9 cellular contexts compared by ENCODE assay signal in the genomic region with DNA sequence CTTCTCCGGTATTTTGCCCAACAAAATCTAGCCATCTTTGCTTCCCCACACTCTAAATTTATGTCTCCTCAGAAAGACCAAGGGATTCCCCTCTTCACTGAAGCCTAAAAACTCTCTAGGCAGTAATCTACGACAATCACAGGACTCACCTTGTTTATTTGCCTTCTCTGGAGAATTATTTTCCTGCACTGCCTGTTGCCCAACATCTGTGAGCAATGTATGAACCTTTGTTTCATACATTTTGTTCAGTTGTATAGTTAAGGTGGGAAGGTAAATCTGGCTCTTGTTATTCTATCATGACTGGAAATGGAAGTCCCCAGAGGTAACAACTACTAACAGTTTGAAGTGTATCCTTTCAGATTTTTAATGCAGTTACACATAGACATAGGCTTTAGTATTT. TPM values are rescaled to one million over a fixed set of nuclear protein-coding genes. Genes with fewer than 3 reads are reported as not detected.
DNase-seq lines count a peak whose midpoint lies in the region; ATAC-seq and TF ChIP-seq lines count a peak whose summit lies in the region.
"Had no signal": no experiment of that assay in that cellular context is flagged by ENCODE, and none has a peak within 500 bp of the region (broad histone marks: within the 10 kb centered on the region; RNA-seq: fewer than 3 reads in every experiment).

No MANE protein-coding gene starts in this region.

- H3K9me2 ChIP-seq in SU-DHL-6 (replicated peaks; ENCODE audit: insufficient read depth, low read length) = no peaks in the 10 kb centered on the region

- H3K27ac ChIP-seq in SU-DHL-6 (ENCODE audit: low read depth, low read length) (no peak overlapping the region), fibroblast of lung (ENCODE audit: insufficient read depth, low read length) (no peak overlapping the region), parathyroid adenoma (no peak overlapping the region), A673 (ENCODE audit: low read depth, low read length, poor library complexity, severe bottlenecking) (no peak overlapping the region)

- H3K36me3 ChIP-seq in SU-DHL-6 (ENCODE audit: low read length) = peaks cover 32% of the 10 kb centered on the region; the same call in 1 of the 2 replicates
- H3K36me3 ChIP-seq in fibroblast of lung (ENCODE audit: control insufficient read depth, insufficient read depth, low read length) = peaks cover 12% of the 10 kb centered on the region
- H3K36me3 ChIP-seq in parathyroid adenoma (ENCODE audit: control insufficient read depth, insufficient read depth, low read length) = no peaks in the 10 kb centered on the region
- H3K36me3 ChIP-seq in A673 (ENCODE audit: insufficient read depth, low read length, poor library complexity, severe bottlenecking) = peaks cover 46% of the 10 kb centered on the region

- H3K9ac ChIP-seq in SU-DHL-6 (ENCODE audit: low read length) (0 out of 2 replicates have a peak overlapping the region, but pooled peaks have one; percentile 0), fibroblast of lung (ENCODE audit: insufficient read depth, low read length) (no peak overlapping the region), parathyroid adenoma (no peak overlapping the region)

- TF ChIP-seq CTCF in GM12865 (IDR thresholded peaks at IDR 0.05; ENCODE audit: insufficient read depth, low read depth, low read length, missing control alignments) (no peak), SU-DHL-6 (IDR thresholded peaks at IDR 0.05; ENCODE audit: insufficient read depth, low read length, poor library complexity, severe bottlenecking) (no peak), fibroblast of lung (conservative IDR thresholded peaks at IDR 0.05 in 1 of 2, IDR thresholded peaks at IDR 0.05 in 1 of 2; ENCODE audit: low read depth in 1 of 2, low read length in 2 of 2) (no peak), parathyroid adenoma (IDR thresholded peaks at IDR 0.05) (no peak), A673 (conservative IDR thresholded peaks at IDR 0.05; ENCODE audit: low read depth, low read length) (no peak)

- POLR2A ChIA-PET in A673 (lab: Charles Lee; ENCODE audit: low non-redundant PET) = no interaction called here

- H4K20me1 ChIP-seq in SU-DHL-6 (ENCODE audit: low read depth, low read length) = no peaks in the 10 kb centered on the region
- H4K20me1 ChIP-seq in fibroblast of lung (ENCODE audit: control insufficient read depth, extremely low read depth, insufficient read depth, low read length) = no peaks in the 10 kb centered on the region

- H3K4me1 ChIP-seq in fibroblast of lung (ENCODE audit: control insufficient read depth, extremely low read depth, insufficient read depth, low read length) (peaks cover 3% of the 10 kb centered on the region), parathyroid adenoma (peaks cover 2% of the 10 kb centered on the region), A673 (ENCODE audit: insufficient read depth, low read length, poor library complexity, severe bottlenecking) (peaks cover 7% of the 10 kb centered on the region)

- CTCF ChIA-PET in A673 (lab: Charles Lee) = no interaction called here

- H3K4me2 ChIP-seq in SU-DHL-6 (ENCODE audit: low read depth, low read length, poor library complexity, severe bottlenecking) (peak overlapping the region; percentile 66), fibroblast of lung (ENCODE audit: extremely low read depth, insufficient read depth, low read length) (peak overlapping the region; percentile 78), parathyroid adenoma (ENCODE audit: low read length) (no peak overlapping the region)

- H3K9me3 ChIP-seq in SU-DHL-6 (ENCODE audit: insufficient read depth, low read length) = no peaks in the 10 kb centered on the region
- no peaks in the 10 kb centered on the region for H3K9me3 ChIP-seq in fibroblast of lung (ENCODE audit: control insufficient read depth, insufficient read depth, low read depth, low read length)
- no peaks in the 10 kb centered on the region for H3K9me3 ChIP-seq in parathyroid adenoma (ENCODE audit: control insufficient read depth, low read length)
- H3K9me3 ChIP-seq in A673 (ENCODE audit: low read depth, low read length, poor library complexity, severe bottlenecking) = no peaks in the 10 kb centered on the region

- H3K79me2 ChIP-seq in SU-DHL-6 (ENCODE audit: insufficient read depth, low read length) = peaks cover 56% of the 10 kb centered on the region
- peaks cover 79% of the 10 kb centered on the region for H3K79me2 ChIP-seq in fibroblast of lung (ENCODE audit: control insufficient read depth, insufficient read depth, low read length)
- peaks cover 11% of the 10 kb centered on the region for H3K79me2 ChIP-seq in parathyroid adenoma

- H2AFZ ChIP-seq in SU-DHL-6 (ENCODE audit: low read depth, low read length, severe bottlenecking) (no peak overlapping the region), fibroblast of lung (ENCODE audit: low read length) (no peak overlapping the region), parathyroid adenoma (no peak overlapping the region)

- ATAC-seq in GM19035 (IDR thresholded peaks at IDR 0.05; ENCODE audit: unreplicated experiment) (no peak), HG02623 (IDR thresholded peaks at IDR 0.05; ENCODE audit: unreplicated experiment) (no peak)

- H3K4me3 ChIP-seq in GM12865 (ENCODE audit: low read depth, low read length) (peak overlapping the region; percentile 88), SU-DHL-6 (ENCODE audit: insufficient read depth, low read length, poor library complexity, severe bottlenecking) (no peak overlapping the region), fibroblast of lung (replicated peaks in 1 of 4; ENCODE audit: control extremely low read depth in 1 of 4, insufficient read depth in 1 of 4, low read depth in 3 of 4, low read length in 4 of 4) (peak overlapping the region; percentile 81 to 100 (median 94)), parathyroid adenoma (ENCODE audit: low read depth, low read length) (peak overlapping the region; percentile 7), A673 (ENCODE audit: low read depth, low read length, poor library complexity, severe bottlenecking) (no peak overlapping the region)

- no peak for DNase-seq in GM12865 (ENCODE audit: low read depth)
- no peak for DNase-seq in fibroblast of lung (ENCODE audit: low read depth in 2 of 2)
- no peak for DNase-seq in A673 (ENCODE audit: low spot score)
- DNase-seq: NCI-H2107, posterior cingulate gyrus had no signal

- H3F3A ChIP-seq in SU-DHL-6 (ENCODE audit: insufficient read depth) = no peaks in the 10 kb centered on the region

- H3K27me3 ChIP-seq in SU-DHL-6 (ENCODE audit: low read length) = no peaks in the 10 kb centered on the region
- no peaks in the 10 kb centered on the region for H3K27me3 ChIP-seq in fibroblast of lung (ENCODE audit: control insufficient read depth, insufficient read depth, low read length)
- H3K27me3 ChIP-seq in parathyroid adenoma (ENCODE audit: control insufficient read depth, insufficient read depth, low read length) = no peaks in the 10 kb centered on the region
- no peaks in the 10 kb centered on the region for H3K27me3 ChIP-seq in A673 (replicated peaks; ENCODE audit: insufficient read depth, low read depth, low read length, poor library complexity)

- no TSS peak for BruUV-seq in A673 (replicated peaks; lab: Mats Ljungman, UMichigan)

- intact Hi-C loops in A673 (cut with micrococcal nuclease; ENCODE audit: unreplicated experiment) = no loop called here

RNA-seq across cellular contexts. Expression of gene COPA, which starts 2.2 kb away (rescaled TPM):
- total RNA-seq in fibroblast of lung = 284 and 316 TPM in 2 replicates
- polyA plus RNA-seq in fibroblast of lung = 259 and 276 TPM in 2 replicates
- polyA plus RNA-seq in fibroblast of lung (2012) = 158 and 180 TPM in 2 replicates
- polyA minus RNA-seq in fibroblast of lung (ENCODE audit: low replicate concordance) = 234 and 336 TPM in 2 replicates
- 134 and 166 TPM in 2 replicates for total RNA-seq in A673 (2021)

RNA-seq across cellular contexts. Expression of gene NCSTN, which starts 2.3 kb away (rescaled TPM):
- total RNA-seq in fibroblast of lung = 61.9 and 97.1 TPM in 2 replicates
- polyA plus RNA-seq in fibroblast of lung = 188 and 207 TPM in 2 replicates
- polyA plus RNA-seq in fibroblast of lung (2012) = 85.8 and 93.4 TPM in 2 replicates
- 117 and 162 TPM in 2 replicates for polyA minus RNA-seq in fibroblast of lung (ENCODE audit: low replicate concordance)
- total RNA-seq in A673 (2021) = 58.0 and 64.6 TPM in 2 replicates

RNA-seq across cellular contexts. Expression of gene NHLH1, which starts 26.0 kb away (rescaled TPM):
- total RNA-seq in fibroblast of lung (not detected in 2 replicates), A673 (2021) (0.43 and 0.55 TPM in 2 replicates)
- 0.05 and 0.14 TPM in 2 replicates for polyA plus RNA-seq in fibroblast of lung
- 0.10 TPM in 1 of 2 replicates, not detected in the other for polyA plus RNA-seq in fibroblast of lung (2012)
- polyA minus RNA-seq in fibroblast of lung (ENCODE audit: low replicate concordance) = 0.16 and 0.67 TPM in 2 replicates

RNA-seq across cellular contexts. Expression of gene PEX19, which starts 55.9 kb away (rescaled TPM):
- total RNA-seq in fibroblast of lung = 43.7 and 72.8 TPM in 2 replicates
- polyA plus RNA-seq in fibroblast of lung = 77.4 and 78.4 TPM in 2 replicates
- polyA plus RNA-seq in fibroblast of lung (2012) = 53.8 and 55.9 TPM in 2 replicates
- 27.6 and 34.6 TPM in 2 replicates for polyA minus RNA-seq in fibroblast of lung (ENCODE audit: low replicate concordance)
- 67.0 and 69.1 TPM in 2 replicates for total RNA-seq in A673 (2021)

RNA-seq across cellular contexts. Expression of gene VANGL2, which starts 59.5 kb away (rescaled TPM):
- under 0.01 TPM in 1 of 2 replicates, not detected in the other for total RNA-seq in fibroblast of lung
- polyA plus RNA-seq in fibroblast of lung = 0.01 and 0.02 TPM in 2 replicates
- polyA plus RNA-seq in fibroblast of lung (2012) = 0.02 TPM in 1 of 2 replicates, not detected in the other
- not detected in 2 replicates for polyA minus RNA-seq in fibroblast of lung (ENCODE audit: low replicate concordance)
- total RNA-seq in A673 (2021) = 20.9 and 22.7 TPM in 2 replicates

Comparison
In these comparisons a context has a peak if more than half of its experiments do, and no peak if none do; other contexts are left out.
1. H3K4me3 ChIP-seq: peak in GM12865 (single experiment), fibroblast of lung (4 of 4) and parathyroid adenoma (single experiment); none in SU-DHL-6 (single experiment) and A673 (single experiment).